In the genomic region with DNA sequence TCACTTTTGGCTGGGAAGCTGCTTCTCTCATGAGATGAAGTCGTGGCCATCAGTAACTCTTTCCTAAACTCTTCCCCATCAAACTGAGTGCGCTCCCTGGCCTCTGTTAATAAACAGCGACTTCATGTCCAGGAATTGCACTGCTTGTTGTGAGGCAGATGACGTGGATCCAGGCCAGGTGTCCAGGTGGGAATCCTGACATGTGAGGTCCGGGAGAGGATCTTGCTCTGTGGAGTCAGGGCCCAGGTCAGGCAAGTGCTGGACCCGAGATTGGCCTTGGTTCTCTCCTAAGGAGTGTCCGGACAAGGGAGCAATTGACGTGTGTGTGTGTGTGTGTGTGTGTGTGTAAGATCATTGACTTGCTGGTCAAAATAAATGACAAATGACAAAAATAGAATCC, we compare ENCODE assay signal across 30 cellular contexts.
"Had no signal": no experiment of that assay in that cellular context is flagged by ENCODE, and none has a peak within 500 bp of the region (broad histone marks: within the 10 kb centered on the region; RNA-seq: fewer than 3 reads in every experiment).

No MANE protein-coding gene starts in this region.

- H3K4me1 ChIP-seq: adrenal gland, body of pancreas, breast epithelium, SJSA1 had no signal

- H3K36me3 Mint-ChIP-seq: activated naive CD4-positive, alpha-beta T cell treated with anti-CD3 and anti-CD28 coated beads, Interleukin-2, amount 50 U/mL, for 72 hours had no signal

- H3K9ac ChIP-seq: SK-N-SH had no signal

- H3K4me3 Mint-ChIP-seq: activated CD4-positive, alpha-beta T cell treated with anti-CD3 and anti-CD28 coated beads, Interleukin-2, amount 10 ng/mL, durations not matched to agents 24 days and 14 days; activated CD8-positive, alpha-beta T cell treated with anti-CD3 and anti-CD28 coated beads for 36 hours; activated naive CD4-positive, alpha-beta T cell treated with anti-CD3 and anti-CD28 coated beads for 36 hours; activated T-cell treated with anti-CD3 and anti-CD28 coated beads, Interleukin-2, amount 50 U/mL, for 4 hours; activated T-helper 1 cell treated with anti-CD3 and anti-CD28 coated beads, Interleukin-12 subunit alpha, Interleukin-12 subunit beta, Interleukin-2, Interleukin-4 antibody, amounts not matched to agents 30 ng/mL and 10 ng/mL and 1 ng/mL, durations not matched to agents 14 hours and 24 hours and 36 hours; T-helper 1 cell treated with Interleukin-12 subunit alpha and Interleukin-12 subunit beta and Interleukin-4 antibody, amounts not matched to agents 30 μg/mL and 1 μg/mL, for 36 hours; T-helper 2 cell treated with Interferon-gamma antibody and Interleukin-4, amounts not matched to agents 5 μg/mL and 100 μg/mL, for 36 hours had no signal

- H3K27ac Mint-ChIP-seq: activated CD4-positive, alpha-beta T cell treated with anti-CD3 and anti-CD28 coated beads, Interleukin-2, amount 10 ng/mL, durations not matched to agents 24 days and 14 days; activated CD8-positive, alpha-beta T cell treated with anti-CD3 and anti-CD28 coated beads for 36 hours; activated naive CD4-positive, alpha-beta T cell treated with anti-CD3 and anti-CD28 coated beads for 36 hours; activated naive CD4-positive, alpha-beta T cell treated with anti-CD3 and anti-CD28 coated beads, Interleukin-2, amount 50 U/mL, for 72 hours; activated T-helper 1 cell treated with anti-CD3 and anti-CD28 coated beads, Interleukin-12 subunit alpha, Interleukin-12 subunit beta, Interleukin-2, Interleukin-4 antibody, amounts not matched to agents 30 ng/mL and 10 ng/mL and 1 ng/mL, durations not matched to agents 14 hours and 24 hours and 36 hours; T-helper 1 cell treated with Interleukin-12 subunit alpha and Interleukin-12 subunit beta and Interleukin-4 antibody, amounts not matched to agents 30 μg/mL and 1 μg/mL, for 36 hours; T-helper 2 cell treated with Interferon-gamma antibody and Interleukin-4, amounts not matched to agents 5 μg/mL and 100 μg/mL, for 36 hours had no signal

- H3K36me3 ChIP-seq: adrenal gland, breast epithelium, SJSA1 had no signal

- H3K9me3 ChIP-seq: adrenal gland, body of pancreas, SK-N-SH had no signal

- H3K27me3 Mint-ChIP-seq: activated CD4-positive, alpha-beta T cell treated with anti-CD3 and anti-CD28 coated beads, Interleukin-2, amount 10 ng/mL, durations not matched to agents 24 days and 14 days; activated CD8-positive, alpha-beta T cell treated with anti-CD3 and anti-CD28 coated beads for 36 hours had no signal

- H3K27ac ChIP-seq: adrenal gland, body of pancreas, breast epithelium, SJSA1 had no signal

- H3K4me3 ChIP-seq: adrenal gland, body of pancreas, breast epithelium, SJSA1 had no signal

- H3K4me1 Mint-ChIP-seq: activated CD4-positive, alpha-beta T cell treated with anti-CD3 and anti-CD28 coated beads, Interleukin-2, amount 10 ng/mL, durations not matched to agents 24 days and 14 days had no signal

- H3K4me2 ChIP-seq: SK-N-SH had no signal

- DNase-seq: activated CD4-positive, alpha-beta T cell treated with anti-CD3 and anti-CD28 coated beads, Interleukin-2, amount 10 ng/mL, durations not matched to agents 24 days and 14 days; activated CD4-positive, alpha-beta T cell treated with anti-CD3 and anti-CD28 coated beads, Interleukin-2, amount 50 U/mL, for 4 hours; activated CD8-positive, alpha-beta T cell treated with anti-CD3 and anti-CD28 coated beads for 36 hours; activated gamma-delta T cell treated with Interleukin-2 at 50 U/mL for 16 hours; activated naive CD4-positive, alpha-beta T cell treated with anti-CD3 and anti-CD28 coated beads for 36 hours; activated T-cell treated with anti-CD3 and anti-CD28 coated beads for 4 hours; activated T-cell treated with anti-CD3 and anti-CD28 coated beads, Interleukin-2, amount 50 U/mL, for 4 hours; body of pancreas; Karpas-422; KBM-7; NCI-H1048; NCI-H1105 treated with DMSO at 0.1 percent for 48 hours; NCI-H1436; NCI-H1694; NCI-H1930; NCI-H2081 treated with DMSO at 0.1 percent for 48 hours; NCI-H226; NCI-H446 treated with DMSO at 0.1 percent for 48 hours; NCI-H524; NCI-H69; NCI-H82; SHP77; SK-N-SH had no signal

- H3K27me3 ChIP-seq: adrenal gland, body of pancreas, SJSA1 had no signal

- H3K9me3 Mint-ChIP-seq: activated CD4-positive, alpha-beta T cell treated with anti-CD3 and anti-CD28 coated beads, Interleukin-2, amount 10 ng/mL, durations not matched to agents 24 days and 14 days; activated CD8-positive, alpha-beta T cell treated with anti-CD3 and anti-CD28 coated beads for 36 hours; activated naive CD4-positive, alpha-beta T cell treated with anti-CD3 and anti-CD28 coated beads for 36 hours; activated naive CD4-positive, alpha-beta T cell treated with anti-CD3 and anti-CD28 coated beads, Interleukin-2, amount 50 U/mL, for 72 hours; activated T-helper 1 cell treated with anti-CD3 and anti-CD28 coated beads, Interleukin-12 subunit alpha, Interleukin-12 subunit beta, Interleukin-2, Interleukin-4 antibody, amounts not matched to agents 30 ng/mL and 10 ng/mL and 1 ng/mL, durations not matched to agents 14 hours and 24 hours and 36 hours; T-helper 1 cell treated with Interleukin-12 subunit alpha and Interleukin-12 subunit beta and Interleukin-4 antibody, amounts not matched to agents 30 μg/mL and 1 μg/mL, for 36 hours; T-helper 2 cell treated with Interferon-gamma antibody and Interleukin-4, amounts not matched to agents 5 μg/mL and 100 μg/mL, for 36 hours had no signal
